Comparison of ENCODE assay signal across 16 cellular contexts in the genomic region with DNA sequence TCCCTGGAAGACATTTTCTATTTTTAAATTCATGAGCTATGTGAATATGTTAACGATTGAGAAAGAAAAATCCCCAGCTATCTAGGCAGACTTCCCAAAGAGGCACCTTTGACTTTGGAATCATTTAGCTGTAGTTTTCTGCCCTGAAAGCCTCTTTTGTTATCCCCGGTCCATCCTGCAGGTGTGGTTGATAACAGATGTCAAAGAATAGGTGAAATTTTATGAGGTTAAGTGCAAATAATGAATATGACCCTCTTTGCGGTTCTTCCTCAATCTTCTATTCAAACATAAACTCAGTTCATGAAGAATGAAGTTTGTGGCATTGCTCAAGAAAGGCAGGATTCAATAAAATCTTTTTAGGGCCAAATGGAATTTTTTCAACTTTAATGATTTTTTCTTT. TPM values are rescaled to one million over a fixed set of nuclear protein-coding genes. Genes with fewer than 3 reads are reported as not detected.
"Had no signal": no experiment of that assay in that cellular context is flagged by ENCODE, and none has a peak within 500 bp of the region (broad histone marks: within the 10 kb centered on the region; RNA-seq: fewer than 3 reads in every experiment).

No MANE protein-coding gene starts in this region.

- H3K36me3 ChIP-seq: neutrophil had no signal

- H3K4me1 ChIP-seq: parathyroid adenoma had no signal

- H3K9me3 ChIP-seq: neutrophil had no signal

- H3K27ac ChIP-seq: neutrophil, parathyroid adenoma had no signal

- FAIRE-seq: endometrium, kidney had no signal

- DNase-seq: activated CD4-positive, alpha-beta T cell treated with anti-CD3 and anti-CD28 coated beads for 1 hour; activated CD4-positive, alpha-beta T cell treated with anti-CD3 and anti-CD28 coated beads, Interleukin-2, amount 50 U/mL, for 4 hours; activated naive CD4-positive, alpha-beta T cell treated with Interleukin-2 at 50 U/mL for 16 hours; activated naive CD8-positive, alpha-beta T cell treated with anti-CD3 and anti-CD28 coated beads, Interleukin-2, amount 50 U/mL, for 24 hours; activated T-cell treated with anti-CD3 and anti-CD28 coated beads for 4 hours; aorta; hypothalamus; kidney; left ventricle myocardium superior; mesenchymal stem cell; natural killer cell; T-helper 9 cell had no signal

- H3K79me2 ChIP-seq: parathyroid adenoma had no signal

- H2AFZ ChIP-seq: parathyroid adenoma had no signal

- H3K9ac ChIP-seq: parathyroid adenoma had no signal

- H3K27me3 ChIP-seq: neutrophil had no signal

RNA-seq across cellular contexts. Expression of a gene that starts 51.6 kb away (rescaled TPM):
- total RNA-seq: activated T-helper 17 cell treated with anti-CD3 and anti-CD28 coated beads, Interleukin-2, amount 50 U/mL, for 72 hours; natural killer cell had no signal
